ENCODE assay signal across 8 cellular contexts in genomic region chr16:2486645-2487516, GRCh38. TPM values are rescaled to one million over a fixed set of nuclear protein-coding genes. Genes with fewer than 3 reads are reported as not detected.
DNase-seq lines count a peak whose midpoint lies in the region; ATAC-seq and TF ChIP-seq lines count a peak whose summit lies in the region.

No MANE protein-coding gene starts in this region.

- peaks cover 6% of the 10 kb centered on the region for H3K79me2 ChIP-seq in mammary epithelial cell (ENCODE audit: insufficient read depth, low read length)
- no peaks in the 10 kb centered on the region for H3K79me2 ChIP-seq in mesendoderm (ENCODE audit: control insufficient read depth, insufficient read depth, low read length)

- dilution Hi-C loops in mammary epithelial cell (cut with HindIII; ENCODE audit: low sequenced_read_pairs), result no loop called here

- H3K9me3 Mint-ChIP-seq in naive B cell, result no peaks in the 10 kb centered on the region

- WGBS in mammary epithelial cell (ENCODE audit: low coverage, missing lambda C conversion rate), result 52% methylated on average over 23 of the region's 29 CpGs
- WGBS in mesendoderm (ENCODE audit: extremely low coverage, insufficient coverage, low lambda C conversion rate), result no CpG with 5 or more reads among the region's 29 CpGs

- no peak overlapping the region for H4K5ac ChIP-seq in mesendoderm (ENCODE audit: low read length)

- intact Hi-C loops in mammary epithelial cell (cut with micrococcal nuclease), result no loop called here

- H3K36me3 ChIP-seq in HEK293 (ENCODE audit: control insufficient read depth in 2 of 2, insufficient read depth in 1 of 2, low read length in 2 of 2) (peaks cover 0 to 8% of the 10 kb centered on the region in 2 experiments; a peak in 2 of 3 replicates), mammary epithelial cell (ENCODE audit: insufficient read depth, low read length) (no peaks in the 10 kb centered on the region), mesendoderm (ENCODE audit: control insufficient read depth, insufficient read depth, low read length) (no peaks in the 10 kb centered on the region)

- in situ Hi-C loops in G401 (cut with HindIII; ENCODE audit: low sequenced_read_pairs), result no loop called here
- in situ Hi-C loops in mammary epithelial cell (cut with MboI; ENCODE audit: low sequenced_read_pairs in 2 of 2), result loop anchor here in 1 of 2 donors (25.0 kb wide), 1 partner anchor 225 kb away; the partner anchor contains the start of genes ECI1 and RNPS1

- peak; percentile 80 for DNase-seq in G401 (ENCODE audit: low spot score)
- peak; percentile 29 to 67 (median 50) for DNase-seq in activated CD4-positive, CD25-positive, alpha-beta regulatory T cell (lab: John Stamatoyannopoulos, UW)
- DNase-seq in mammary epithelial cell, result no peak
- peak; percentile 82 for DNase-seq in naive B cell
- peak; percentile 71 for DNase-seq in stimulated activated naive CD4-positive, alpha-beta T cell treated with Interleukin-2 at 50 U/mL for 16 hours (lab: John Stamatoyannopoulos, UW)
- DNase-seq in mesendoderm, result no peak

- no peaks in the 10 kb centered on the region for H3K36me3 Mint-ChIP-seq in naive B cell

- H2AFZ ChIP-seq in mammary epithelial cell (ENCODE audit: low read depth, low read length), result peak overlapping the region; percentile 22

- H3K27ac ChIP-seq in HEK293 (ENCODE audit: extremely low read depth, low read depth, low read length) (no peak overlapping the region), mammary epithelial cell (ENCODE audit: insufficient read depth, low read depth, low read length) (no peak overlapping the region), mesendoderm (ENCODE audit: low read depth, low read length) (no peak overlapping the region)

- H3K27ac Mint-ChIP-seq in naive B cell, result peak overlapping the region; percentile 90 to 98 (median 96)

- H3K27me3 ChIP-seq in mammary epithelial cell (ENCODE audit: insufficient read depth, low read length) (no peaks in the 10 kb centered on the region), mesendoderm (ENCODE audit: insufficient read depth, low read length, poor library complexity) (no peaks in the 10 kb centered on the region)

- H2AK5ac ChIP-seq in mesendoderm (ENCODE audit: low read length), result no peak overlapping the region

- no peak overlapping the region for H2BK120ac ChIP-seq in mesendoderm (ENCODE audit: low read depth, low read length)

- CTCF ChIA-PET in HEK293 (lab: Yijun Ruan, JAX), result interaction anchor here (0.8 kb wide), 1 partner anchor 25 kb away, joined by 4 read pairs; no protein-coding TSS in a partner anchor
- CTCF ChIA-PET in mammary epithelial cell (lab: Charles Lee; ENCODE audit: low non-redundant PET), result no interaction called here

- H3K4me2 ChIP-seq in mammary epithelial cell (ENCODE audit: insufficient read depth, low read depth, low read length) (no peak overlapping the region), mesendoderm (ENCODE audit: low read length) (no peak overlapping the region)

- no peak overlapping the region for H4K8ac ChIP-seq in mesendoderm (ENCODE audit: low read depth, low read length)

- no peak overlapping the region for H3K56ac ChIP-seq in mesendoderm (ENCODE audit: low read length)

- H4K20me1 ChIP-seq in mammary epithelial cell (ENCODE audit: insufficient read depth, low read length), result no peaks in the 10 kb centered on the region

- POLR2A ChIA-PET in HEK293 (lab: Yijun Ruan, JAX), result no interaction called here

- peaks cover 19 to 32% (median 21%) of the 10 kb centered on the region in 3 donors for H3K4me1 Mint-ChIP-seq in naive B cell

- no peak overlapping the region for H3K9ac ChIP-seq in mammary epithelial cell (ENCODE audit: insufficient read depth, low read length)
- no peak overlapping the region for H3K9ac ChIP-seq in mesendoderm (ENCODE audit: low read length)

- TF ChIP-seq CTCF in HEK293 (tag by site-specific recombination; IDR thresholded peaks at IDR 0.05) (no peak), mammary epithelial cell (conservative IDR thresholded peaks at IDR 0.05 in 1 of 2, IDR thresholded peaks at IDR 0.05 in 1 of 2; ENCODE audit: extremely low read depth in 1 of 2, insufficient read depth in 1 of 2, low read depth in 1 of 2, low read length in 2 of 2) (peak in 1 of 2 donors; percentile 43)

- H3K27me3 Mint-ChIP-seq in naive B cell, result no peaks in the 10 kb centered on the region

- no peak overlapping the region for H2BK5ac ChIP-seq in mesendoderm (ENCODE audit: low read length)

- ATAC-seq in naive B cell (ENCODE audit: low read depth in 2 of 2), result peak; percentile 98 to 99
- no peak for ATAC-seq in GM21526 (IDR thresholded peaks at IDR 0.05; ENCODE audit: low FRiP score, unreplicated experiment)

- no peak overlapping the region for H3K18ac ChIP-seq in mesendoderm (ENCODE audit: low read length)

- H3K4me3 ChIP-seq in HEK293 (ENCODE audit: low read depth, low read length) (no peak overlapping the region), mammary epithelial cell (replicated peaks in 1 of 3; ENCODE audit: insufficient read depth in 1 of 3, low read depth in 2 of 3, low read length in 3 of 3) (no peak overlapping the region), mesendoderm (ENCODE audit: low read length) (no peak overlapping the region)

- H3K9me3 ChIP-seq in HEK293 (ENCODE audit: control insufficient read depth, insufficient read depth, low read depth, low read length) (no peaks in the 10 kb centered on the region), mammary epithelial cell (replicated peaks; ENCODE audit: insufficient read depth, low read length) (no peaks in the 10 kb centered on the region)

- no peak overlapping the region for H3K23ac ChIP-seq in mesendoderm (ENCODE audit: low read length)

- BruUV-seq in mammary epithelial cell (replicated peaks; lab: Mats Ljungman, UMichigan), result no TSS peak

- no peak overlapping the region for H2BK15ac ChIP-seq in mesendoderm (replicated peaks; ENCODE audit: low read depth)

- no peaks in the 10 kb centered on the region; the same call in 1 of the 2 replicates for H3K4me1 ChIP-seq in HEK293 (ENCODE audit: control insufficient read depth, insufficient read depth, low read length)
- H3K4me1 ChIP-seq in mammary epithelial cell (ENCODE audit: insufficient read depth, low read length), result peaks cover 33% of the 10 kb centered on the region
- H3K4me1 ChIP-seq in mesendoderm (ENCODE audit: control insufficient read depth, low read depth, low read length), result no peaks in the 10 kb centered on the region

- no peak overlapping the region for H3K4ac ChIP-seq in mesendoderm (ENCODE audit: low read depth, low read length)

- H3K79me1 ChIP-seq in mesendoderm (ENCODE audit: low read length), result no peaks in the 10 kb centered on the region

- H3K4me3 Mint-ChIP-seq in naive B cell, result peak overlapping the region; percentile 6 to 88 (median 78)

TF ChIP-seq in HEK293, 187 proteins besides CTCF, POLR2A, EP300 and RAD21 (continues in another document):
- TF ChIP-seq EGR2 (tag by site-specific recombination; IDR thresholded peaks at IDR 0.05; ENCODE audit: low read depth), result peak; percentile 95
- TF ChIP-seq SP2 (tag by site-specific recombination; IDR thresholded peaks at IDR 0.05), result 0 out of 2 replicates have a peak, but pooled peaks have one; percentile 5
- TF ChIP-seq GLIS1 (tag by site-specific recombination; IDR thresholded peaks at IDR 0.05), result 0 out of 2 replicates have a peak, but pooled peaks have one; percentile 11

RNA-seq across cellular contexts. Expression of gene TBC1D24, which starts 12.0 kb away (rescaled TPM):
- 9.4 and 13.0 TPM in 2 replicates for total RNA-seq in G401 (2014; rRNA removed; shearing (Covaris generic))
- 10 to 100 TPM; 11.4 to 12.3 TPM for total RNA-seq in mammary epithelial cell
- polyA plus RNA-seq in mammary epithelial cell (5.6 TPM), naive B cell (ENCODE audit: low read depth in 6 of 6) (1 to 10 TPM in 4 of 6 donors, under 1 TPM in 2; 0.22 to 3.3 (median 2.5) TPM)
- polyA minus RNA-seq in mammary epithelial cell, result 8.3 TPM
- 4.3 TPM for polyA plus RNA-seq in mesendoderm (2013, experiment 1 of 2)
- polyA plus RNA-seq in mesendoderm (2013, experiment 2 of 2), result 4.4 TPM

RNA-seq across cellular contexts. Expression of gene NTN3, which starts 15.8 kb away (rescaled TPM):
- 2.0 and 4.4 TPM in 2 replicates for total RNA-seq in G401 (2014; rRNA removed; shearing (Covaris generic))
- total RNA-seq in mammary epithelial cell, result under 1 TPM in 1 of 2 donors, not detected in 1; under 0.01 TPM
- polyA plus RNA-seq in mammary epithelial cell (not detected), naive B cell (ENCODE audit: low read depth in 6 of 6) (not detected)
- polyA minus RNA-seq in mammary epithelial cell, result not detected
- not detected for polyA plus RNA-seq in mesendoderm (2013, experiment 1 of 2)
- polyA plus RNA-seq in mesendoderm (2013, experiment 2 of 2), result not detected

RNA-seq across cellular contexts. Expression of gene ATP6V0C, which starts 26.9 kb away (rescaled TPM):
- total RNA-seq in G401 (2014; rRNA removed; shearing (Covaris generic)), result 17.4 and 41.8 TPM in 2 replicates
- 100 to 1,000 TPM in 1 of 2 donors, 10 to 100 TPM in 1; 41.5 to 250 TPM for total RNA-seq in mammary epithelial cell
- polyA plus RNA-seq in mammary epithelial cell (95.2 TPM), naive B cell (ENCODE audit: low read depth in 6 of 6) (100 to 1,000 TPM in 3 of 6 donors, 10 to 100 TPM in 3; 75.4 to 114 (median 98.1) TPM)
- 81.4 TPM for polyA minus RNA-seq in mammary epithelial cell
- 279 TPM for polyA plus RNA-seq in mesendoderm (2013, experiment 1 of 2)
- 280 TPM for polyA plus RNA-seq in mesendoderm (2013, experiment 2 of 2)

RNA-seq across cellular contexts. Expression of gene TEDC2, which starts 27.0 kb away (rescaled TPM):
- total RNA-seq in G401 (2014; rRNA removed; shearing (Covaris generic)), result 42.8 and 49.9 TPM in 2 replicates
- total RNA-seq in mammary epithelial cell, result 1 to 10 TPM; 1.8 to 7.2 TPM
- 6.5 TPM for polyA plus RNA-seq in mammary epithelial cell
- 8.1 TPM for polyA minus RNA-seq in mammary epithelial cell
- polyA plus RNA-seq in naive B cell (ENCODE audit: low read depth in 6 of 6), result 1 to 10 TPM in 1 of 6 donors, under 1 TPM in 3, not detected in 2; 0.16 to 1.7 (median 0.58) TPM
- 25.6 TPM for polyA plus RNA-seq in mesendoderm (2013, experiment 1 of 2)
- 26.2 TPM for polyA plus RNA-seq in mesendoderm (2013, experiment 2 of 2)

RNA-seq across cellular contexts. Expression of gene AMDHD2, which starts 33.3 kb away (rescaled TPM):
- total RNA-seq in G401 (2014; rRNA removed; shearing (Covaris generic)), result 75.0 and 86.2 TPM in 2 replicates
- 10 to 100 TPM; 23.5 to 31.9 TPM for total RNA-seq in mammary epithelial cell
- 12.2 TPM for polyA plus RNA-seq in mammary epithelial cell
- 4.4 TPM for polyA minus RNA-seq in mammary epithelial cell
- 10 to 100 TPM; 17.6 to 24.0 (median 20.5) TPM for polyA plus RNA-seq in naive B cell (ENCODE audit: low read depth in 6 of 6)
- 8.0 TPM for polyA plus RNA-seq in mesendoderm (2013, experiment 1 of 2)
- 8.4 TPM for polyA plus RNA-seq in mesendoderm (2013, experiment 2 of 2)

Comparison
In these comparisons a context has a peak if more than half of its experiments do, and no peak if none do; other contexts are left out.
1. DNase-seq: peak in G401 (single experiment), activated CD4-positive, CD25-positive, alpha-beta regulatory T cell (4 of 4), naive B cell (single experiment) and stimulated activated naive CD4-positive, alpha-beta T cell treated with Interleukin-2 at 50 U/mL for 16 hours (single experiment); none in mammary epithelial cell (single experiment) and mesendoderm (single experiment).